Comparison of ENCODE assay signal across 28 cellular contexts in genomic region chr4:110945600-110945999, GRCh38.
"Had no signal": no experiment of that assay in that cellular context is flagged by ENCODE, and none has a peak within 500 bp of the region (broad histone marks: within the 10 kb centered on the region; RNA-seq: fewer than 3 reads in every experiment).

No MANE protein-coding gene starts in this region.

- ATAC-seq: activated CD4-positive, CD25-positive, alpha-beta regulatory T cell treated with anti-CD3 and anti-CD28 coated beads, Interleukin-2, amount 50 U/mL, for 24 hours; activated CD8-positive, alpha-beta memory T cell treated with anti-CD3 and anti-CD28 coated beads, Interleukin-2, amount 10 ng/mL, durations not matched to agents 7 days and 5 days; activated CD8-positive, alpha-beta T cell treated with anti-CD3 and anti-CD28 coated beads for 36 hours; activated naive CD8-positive, alpha-beta T cell treated with anti-CD3 and anti-CD28 coated beads, Interleukin-2, amount 50 U/mL, for 24 hours; body of pancreas; gastroesophageal sphincter had no signal

- H3K27me3 ChIP-seq: adrenal gland, body of pancreas, colonic mucosa, esophagus squamous epithelium, gastroesophageal sphincter had no signal

- H3K4me3 ChIP-seq: adrenal gland, body of pancreas, colonic mucosa, esophagus squamous epithelium, gastroesophageal sphincter had no signal

- FAIRE-seq: endometrium, endothelial cell of umbilical vein, TTC549 had no signal

- H3K4me1 ChIP-seq: adrenal gland, body of pancreas, colonic mucosa, esophagus squamous epithelium, gastroesophageal sphincter had no signal

- H3K27ac ChIP-seq: adrenal gland, body of pancreas, colonic mucosa, epithelial cell of prostate, esophagus squamous epithelium, gastroesophageal sphincter, VCaP had no signal

- H3K36me3 ChIP-seq: adrenal gland, colonic mucosa, esophagus squamous epithelium, gastroesophageal sphincter had no signal

- H3K9me3 ChIP-seq: adrenal gland, body of pancreas, colonic mucosa, esophagus squamous epithelium, gastroesophageal sphincter had no signal

- DNase-seq: activated B cell treated with CpG ODN at 0.5 μM for 24 hours; activated CD4-positive, alpha-beta T cell treated with anti-CD3 and anti-CD28 coated beads for 48 hours; activated CD4-positive, alpha-beta T cell treated with anti-CD3 and anti-CD28 coated beads, Interleukin-2, amount 50 U/mL, for 1 hour; activated CD4-positive, alpha-beta T cell treated with anti-CD3 and anti-CD28 coated beads, Interleukin-2, amount 50 U/mL, for 48 hours; activated CD8-positive, alpha-beta memory T cell treated with anti-CD3 and anti-CD28 coated beads, Interleukin-2, amount 10 ng/mL, durations not matched to agents 7 days and 5 days; activated CD8-positive, alpha-beta memory T cell treated with anti-CD3 and anti-CD28 coated beads, Interleukin-2, amount 50 U/mL, for 4 hours; activated CD8-positive, alpha-beta T cell treated with anti-CD3 and anti-CD28 coated beads for 36 hours; activated effector memory CD4-positive, alpha-beta T cell treated with anti-CD3 and anti-CD28 coated beads, Interleukin-2, amount 50 U/mL, for 16 hours; activated naive CD4-positive, alpha-beta T cell treated with anti-CD3 and anti-CD28 coated beads for 36 hours; activated naive CD8-positive, alpha-beta T cell treated with anti-CD3 and anti-CD28 coated beads for 36 hours; activated naive CD8-positive, alpha-beta T cell treated with anti-CD3 and anti-CD28 coated beads, Interleukin-2, amount 50 U/mL, for 24 hours; activated T-cell treated with anti-CD3 and anti-CD28 coated beads, Interleukin-2, amount 50 U/mL, for 1 hour; activated T-cell treated with anti-CD3 and anti-CD28 coated beads, Interleukin-2, amount 50 U/mL, for 48 hours; adrenal gland; amygdala; body of pancreas; caudate nucleus; colonic mucosa; effector CD8-positive, alpha-beta T cell; esophagus squamous epithelium; foreskin melanocyte had no signal
